10 cellular contexts compared by ENCODE assay signal in genomic region chr3:193743702-193744047, GRCh38.
A peak's percentile ranks its signal among the peaks of the same experiment; 100 is the strongest.
DNase-seq lines count a peak whose midpoint lies in the region; ATAC-seq, FAIRE-seq and TF ChIP-seq lines count a peak whose summit lies in the region.
"Had no signal": no experiment of that assay in that cellular context is flagged by ENCODE, and none has a peak within 500 bp of the region (broad histone marks: within the 10 kb centered on the region; RNA-seq: fewer than 3 reads in every experiment).

No MANE protein-coding gene starts in this region.

- H3K36me3 ChIP-seq in neutrophil (no peaks in the 10 kb centered on the region), transverse colon (no peaks in the 10 kb centered on the region), sigmoid colon (no peaks in the 10 kb centered on the region), gastroesophageal sphincter (no peaks in the 10 kb centered on the region)

- H3K4me1 ChIP-seq in neutrophil (ENCODE audit: control insufficient read depth in 1 of 2, insufficient read depth in 1 of 2, low read depth in 1 of 2, low read length in 1 of 2): peaks cover 20 to 22% of the 10 kb centered on the region in 2 experiments
- H3K4me1 ChIP-seq in transverse colon: no peaks in the 10 kb centered on the region
- no peaks in the 10 kb centered on the region for H3K4me1 ChIP-seq in sigmoid colon
- no peaks in the 10 kb centered on the region for H3K4me1 ChIP-seq in gastroesophageal sphincter

- H3K27me3 ChIP-seq in neutrophil: no peaks in the 10 kb centered on the region
- no peaks in the 10 kb centered on the region for H3K27me3 ChIP-seq in transverse colon
- H3K27me3 ChIP-seq in sigmoid colon: no peaks in the 10 kb centered on the region
- H3K27me3 ChIP-seq in gastroesophageal sphincter: no peaks in the 10 kb centered on the region

- TF ChIP-seq CTCF in neutrophil (IDR thresholded peaks at IDR 0.05): no peak
- TF ChIP-seq CTCF in transverse colon (IDR thresholded peaks at IDR 0.05): no peak
- no peak for TF ChIP-seq CTCF in sigmoid colon (IDR thresholded peaks at IDR 0.05)
- no peak for TF ChIP-seq CTCF in gastroesophageal sphincter (IDR thresholded peaks at IDR 0.05)

- no peak for TF ChIP-seq EP300 in transverse colon (IDR thresholded peaks at IDR 0.05; ENCODE audit: low read depth)
- TF ChIP-seq EP300 in sigmoid colon (IDR thresholded peaks at IDR 0.05): no peak
- TF ChIP-seq EP300 in gastroesophageal sphincter (IDR thresholded peaks at IDR 0.05): no peak

- H3K9me3 ChIP-seq in neutrophil: no peaks in the 10 kb centered on the region
- H3K9me3 ChIP-seq in transverse colon: no peaks in the 10 kb centered on the region
- no peaks in the 10 kb centered on the region for H3K9me3 ChIP-seq in sigmoid colon
- H3K9me3 ChIP-seq in gastroesophageal sphincter: no peaks in the 10 kb centered on the region

- intact Hi-C loops in transverse colon (cut with DNase I; ENCODE audit: low total_unique reads): no loop called here
- intact Hi-C loops in sigmoid colon (cut with DNase I): no loop called here

- peak; percentile 75 for ATAC-seq in HG03025 (IDR thresholded peaks at IDR 0.05; ENCODE audit: low FRiP score, unreplicated experiment)
- no peak for ATAC-seq in GM19455 (IDR thresholded peaks at IDR 0.05; ENCODE audit: unreplicated experiment)
- no peak for ATAC-seq in gastroesophageal sphincter

- FAIRE-seq in GM19239 (lab: Jason Lieb, UNC): peak; percentile 90

- peak overlapping the region; percentile 16 to 35 for H3K4me3 ChIP-seq in neutrophil (ENCODE audit: low read depth in 1 of 2, low read length in 1 of 2)
- H3K4me3 ChIP-seq in transverse colon: no peak overlapping the region
- H3K4me3 ChIP-seq in sigmoid colon: no peak overlapping the region
- H3K4me3 ChIP-seq in gastroesophageal sphincter: no peak overlapping the region

- DNase-seq in GM19239 (ENCODE audit: insufficient read length, low spot score) (no peak), SKM-1 treated with dmso at 0.1 percent for 144 hours (lab: John Stamatoyannopoulos, UW; ENCODE audit: unreplicated experiment) (peak; percentile 62), transverse colon (no peak), sigmoid colon (no peak)
- DNase-seq: cerebellar nuclear complex, T-helper 2 cell had no signal

- TF ChIP-seq POLR2A in transverse colon (IDR thresholded peaks at IDR 0.05) (no peak), sigmoid colon (IDR thresholded peaks at IDR 0.05) (no peak), gastroesophageal sphincter (IDR thresholded peaks at IDR 0.05) (no peak)

- peak overlapping the region; percentile 84 for H3K27ac ChIP-seq in neutrophil
- no peak overlapping the region for H3K27ac ChIP-seq in transverse colon
- no peak overlapping the region for H3K27ac ChIP-seq in sigmoid colon
- H3K27ac ChIP-seq in gastroesophageal sphincter: no peak overlapping the region

- in situ Hi-C loops in transverse colon (cut with MboI; ENCODE audit: low pct_ligation_motif_present in 1 of 4, low pct_unique_long_range_greater_than_20kb in 1 of 4, low sequenced_read_pairs in 3 of 4): no loop called here

- 47 to 49% methylated on average over 5 to 8 of the region's 8 CpGs for WGBS in transverse colon (ENCODE audit: low coverage in 1 of 2), 2 donors
- 19 to 32% methylated on average over 8 of the region's 8 CpGs for WGBS in sigmoid colon, 2 donors
- WGBS in gastroesophageal sphincter (ENCODE audit: low coverage in 1 of 2), 2 donors: 56 to 60% methylated on average over 8 of the region's 8 CpGs

Comparison
In these comparisons a context has a peak if more than half of its experiments do, and no peak if none do; other contexts are left out.
1. H3K4me3 ChIP-seq: peak in neutrophil (2 of 2); none in transverse colon (0 of 4), sigmoid colon (0 of 4) and gastroesophageal sphincter (0 of 2).